18 cellular contexts compared by ENCODE assay signal in genomic region chr18:28512357-28512756, GRCh38.
DNase-seq lines count a peak whose midpoint lies in the region; ATAC-seq, FAIRE-seq and TF ChIP-seq lines count a peak whose summit lies in the region.
"Had no signal": no experiment of that assay in that cellular context is flagged by ENCODE, and none has a peak within 500 bp of the region (broad histone marks: within the 10 kb centered on the region; RNA-seq: fewer than 3 reads in every experiment).

No MANE protein-coding gene starts in this region.

- no peaks in the 10 kb centered on the region for H4K20me1 ChIP-seq in BLaER1 treated with 17β-estradiol and CSF1 and Interleukin-3, amounts not matched to agents 10 nM and 100 nM
- no peaks in the 10 kb centered on the region for H4K20me1 ChIP-seq in PC-9 (ENCODE audit: insufficient read depth)

- H3K27ac Mint-ChIP-seq in activated CD8-positive, alpha-beta T cell treated with anti-CD3 and anti-CD28 coated beads for 36 hours = no peak overlapping the region
- H3K27ac Mint-ChIP-seq: activated naive CD4-positive, alpha-beta T cell treated with anti-CD3 and anti-CD28 coated beads, Interleukin-2, amount 10 ng/mL, durations not matched to agents 7 days and 5 days had no signal

- POLR2A ChIA-PET in PC-9 (lab: Charles Lee; ENCODE audit: unreplicated experiment) = no interaction called here
- POLR2A ChIA-PET in activated CD8-positive, alpha-beta T cell treated with anti-CD3 and anti-CD28 coated beads for 36 hours (lab: Charles Lee) = no interaction called here

- no TSS peak for BruUV-seq in PC-9 (replicated peaks; lab: Mats Ljungman, UMichigan)

- CTCF ChIA-PET in PC-9 (lab: Charles Lee) = no interaction called here
- CTCF ChIA-PET in activated CD8-positive, alpha-beta T cell treated with anti-CD3 and anti-CD28 coated beads for 36 hours (lab: Charles Lee) = no interaction called here

- no peak overlapping the region for H3K4me3 ChIP-seq in BLaER1 treated with 17β-estradiol and CSF1 and Interleukin-3, amounts not matched to agents 10 nM and 100 nM
- no peak overlapping the region for H3K4me3 ChIP-seq in PC-9
- H3K4me3 ChIP-seq in heart left ventricle = peak overlapping the region in 10 of 12 donors; percentile 3 to 42 (median 24)
- H3K4me3 ChIP-seq: colonic mucosa had no signal

- no peak overlapping the region for H2AFZ ChIP-seq in PC-9

- WGBS in heart left ventricle, 4 donors = 37 to 54% (median 49%) methylated on average over 2 of the region's 2 CpGs

- H3K36me3 Mint-ChIP-seq in activated CD8-positive, alpha-beta T cell treated with anti-CD3 and anti-CD28 coated beads for 36 hours (ENCODE audit: low read depth) = no peaks in the 10 kb centered on the region
- H3K36me3 Mint-ChIP-seq: activated naive CD4-positive, alpha-beta T cell treated with anti-CD3 and anti-CD28 coated beads, Interleukin-2, amount 10 ng/mL, durations not matched to agents 7 days and 5 days had no signal

- no peaks in the 10 kb centered on the region for H3K27me3 Mint-ChIP-seq in activated CD8-positive, alpha-beta T cell treated with anti-CD3 and anti-CD28 coated beads for 36 hours
- H3K27me3 Mint-ChIP-seq: activated naive CD4-positive, alpha-beta T cell treated with anti-CD3 and anti-CD28 coated beads, Interleukin-2, amount 10 ng/mL, durations not matched to agents 7 days and 5 days had no signal

- peaks cover 9% of the 10 kb centered on the region for H3K9me3 Mint-ChIP-seq in activated CD8-positive, alpha-beta T cell treated with anti-CD3 and anti-CD28 coated beads for 36 hours

- DNase-seq in H54 (ENCODE audit: insufficient read length, low spot score) = no peak
- no peak for DNase-seq in PC-9
- DNase-seq in heart left ventricle = no peak
- no peak for DNase-seq in activated CD8-positive, alpha-beta memory T cell treated with anti-CD3 and anti-CD28 coated beads, Interleukin-2, amount 50 U/mL, for 4 hours
- no peak for DNase-seq in left colon
- DNase-seq in activated CD8-positive, alpha-beta T cell treated with anti-CD3 and anti-CD28 coated beads for 36 hours = no peak
- DNase-seq: activated CD4-positive, alpha-beta T cell treated with anti-CD3 and anti-CD28 coated beads, Interleukin-2, amount 50 U/mL, for 48 hours; activated naive CD4-positive, alpha-beta T cell treated with anti-CD3 and anti-CD28 coated beads, Interleukin-2, amount 10 ng/mL, durations not matched to agents 7 days and 5 days; colonic mucosa; GDM1; NCI-H526; stimulated activated CD4-positive, alpha-beta T cell treated with anti-CD3 and anti-CD28 coated beads, Interleukin-15, amount 100 ng/mL, for 24 hours; stimulated activated CD8-positive, alpha-beta memory T cell treated with anti-CD3 and anti-CD28 coated beads, Interleukin-4, amount 100 ng/mL, for 48 hours had no signal

- FAIRE-seq in H54 (lab: Jason Lieb, UNC) = peak; percentile 20
- FAIRE-seq: urothelium cell line had no signal

- no peak overlapping the region for H3K27ac ChIP-seq in BLaER1 treated with 17β-estradiol and CSF1 and Interleukin-3, amounts not matched to agents 10 nM and 100 nM
- H3K27ac ChIP-seq in PC-9 (no peak overlapping the region), heart left ventricle (no peak overlapping the region)
- H3K27ac ChIP-seq: colonic mucosa, neutrophil had no signal

- no peak for TF ChIP-seq POLR2A in H54 (IDR thresholded peaks at IDR 0.05; ENCODE audit: low read depth, low read length)
- TF ChIP-seq POLR2A in heart left ventricle (IDR thresholded peaks at IDR 0.05) = no peak

- ATAC-seq in heart left ventricle (peak in 3 of 4 donors; percentile 36 to 60 (median 44)), GM18511 (IDR thresholded peaks at IDR 0.05; ENCODE audit: unreplicated experiment) (no peak), left colon (no peak)
- ATAC-seq in activated CD8-positive, alpha-beta T cell treated with anti-CD3 and anti-CD28 coated beads for 36 hours = no peak
- ATAC-seq: HCT116 had no signal

- H3K4me2 ChIP-seq in BLaER1 treated with 17β-estradiol and CSF1 and Interleukin-3, amounts not matched to agents 10 nM and 100 nM = peak overlapping the region; percentile 20 to 65 (median 48); a peak in 18 of 22 replicates
- H3K4me2 ChIP-seq in PC-9 = 0 out of 2 replicates have a peak overlapping the region, but pooled peaks have one; percentile 28

- H3K9me3 ChIP-seq in BLaER1 treated with 17β-estradiol and CSF1 and Interleukin-3, amounts not matched to agents 10 nM and 100 nM (replicated peaks in 1 of 11) = no peaks in the 10 kb centered on the region
- H3K9me3 ChIP-seq in PC-9 (ENCODE audit: insufficient read depth, low read depth) (no peaks in the 10 kb centered on the region), heart left ventricle (no peaks in the 10 kb centered on the region)
- H3K9me3 ChIP-seq: colonic mucosa, neutrophil had no signal

- intact Hi-C loops in PC-9 (cut with micrococcal nuclease; ENCODE audit: unreplicated experiment) (no loop called here), heart left ventricle (cut with DNase I) (no loop called here), left colon (cut with DNase I, micrococcal nuclease) (no loop called here)
- intact Hi-C loops in activated CD8-positive, alpha-beta T cell treated with anti-CD3 and anti-CD28 coated beads for 36 hours (cut with micrococcal nuclease) = no loop called here

- H3K79me2 ChIP-seq in PC-9 (ENCODE audit: low read depth) = no peaks in the 10 kb centered on the region

- no peaks in the 10 kb centered on the region for H3F3A ChIP-seq in PC-9 (ENCODE audit: insufficient read depth, low read depth)

- H3K4me1 Mint-ChIP-seq in activated CD8-positive, alpha-beta T cell treated with anti-CD3 and anti-CD28 coated beads for 36 hours (ENCODE audit: low read depth) = no peaks in the 10 kb centered on the region
- H3K4me1 Mint-ChIP-seq: activated naive CD4-positive, alpha-beta T cell treated with anti-CD3 and anti-CD28 coated beads, Interleukin-2, amount 10 ng/mL, durations not matched to agents 7 days and 5 days had no signal

- TF ChIP-seq CTCF in PC-9 (conservative IDR thresholded peaks at IDR 0.05) (no peak), heart left ventricle (IDR thresholded peaks at IDR 0.05) (no peak)
- no peak for TF ChIP-seq CTCF in activated CD8-positive, alpha-beta T cell treated with anti-CD3 and anti-CD28 coated beads for 36 hours (IDR thresholded peaks at IDR 0.05)

- peaks cover 0 to 14% (median 11%) of the 10 kb centered on the region in 10 experiments; a peak in 16 of 20 replicates for H3K4me1 ChIP-seq in BLaER1 treated with 17β-estradiol and CSF1 and Interleukin-3, amounts not matched to agents 10 nM and 100 nM
- H3K4me1 ChIP-seq in PC-9 (replicated peaks; ENCODE audit: insufficient read depth) (no peaks in the 10 kb centered on the region), heart left ventricle (no peaks in the 10 kb centered on the region)
- H3K4me1 ChIP-seq: colonic mucosa had no signal

- no peaks in the 10 kb centered on the region for H3K9me2 ChIP-seq in PC-9 (ENCODE audit: insufficient read depth)

- no peaks in the 10 kb centered on the region for H3K36me3 ChIP-seq in BLaER1 treated with 17β-estradiol and CSF1 and Interleukin-3, amounts not matched to agents 10 nM and 100 nM
- H3K36me3 ChIP-seq in PC-9 (ENCODE audit: low read depth) (no peaks in the 10 kb centered on the region), heart left ventricle (no peaks in the 10 kb centered on the region)
- H3K36me3 ChIP-seq: colonic mucosa, neutrophil had no signal

- no peaks in the 10 kb centered on the region for H3K27me3 ChIP-seq in BLaER1 treated with 17β-estradiol and CSF1 and Interleukin-3, amounts not matched to agents 10 nM and 100 nM
- H3K27me3 ChIP-seq in PC-9 (ENCODE audit: insufficient read depth, low read depth) (no peaks in the 10 kb centered on the region), heart left ventricle (no peaks in the 10 kb centered on the region)
- H3K27me3 ChIP-seq: colonic mucosa, neutrophil had no signal

- H3K4me3 Mint-ChIP-seq in activated CD8-positive, alpha-beta T cell treated with anti-CD3 and anti-CD28 coated beads for 36 hours = no peak overlapping the region
- H3K4me3 Mint-ChIP-seq: activated naive CD4-positive, alpha-beta T cell treated with anti-CD3 and anti-CD28 coated beads, Interleukin-2, amount 10 ng/mL, durations not matched to agents 7 days and 5 days had no signal

- no peak overlapping the region for H3K9ac ChIP-seq in BLaER1 treated with 17β-estradiol and CSF1 and Interleukin-3, amounts not matched to agents 10 nM and 100 nM

Comparison
In these comparisons a context has a peak if more than half of its experiments do, and no peak if none do; other contexts are left out.
1. H3K4me3 ChIP-seq: peak in heart left ventricle (10 of 12); none in BLaER1 treated with 17β-estradiol and CSF1 and Interleukin-3, amounts not matched to agents 10 nM and 100 nM (0 of 10) and PC-9 (single experiment).
2. ATAC-seq: peak in heart left ventricle (3 of 4); none in GM18511 (single experiment), left colon (single experiment) and activated CD8-positive, alpha-beta T cell treated with anti-CD3 and anti-CD28 coated beads for 36 hours (single experiment).